11 cellular contexts compared by ENCODE assay signal in genomic region chr5:176366575-176366894, GRCh38. TPM values are rescaled to one million over a fixed set of nuclear protein-coding genes. Genes with fewer than 3 reads are reported as not detected.
DNase-seq lines count a peak whose midpoint lies in the region; ATAC-seq, FAIRE-seq and TF ChIP-seq lines count a peak whose summit lies in the region.
"Had no signal": no experiment of that assay in that cellular context is flagged by ENCODE, and none has a peak within 500 bp of the region (broad histone marks: within the 10 kb centered on the region; RNA-seq: fewer than 3 reads in every experiment).

No MANE protein-coding gene starts in this region.

- TF ChIP-seq EP300 in ovary (IDR thresholded peaks at IDR 0.05), result no peak

- peaks cover 16% of the 10 kb centered on the region for H3K4me1 ChIP-seq in CD8-positive, alpha-beta T cell (ENCODE audit: insufficient read depth, low read length)
- H3K4me1 ChIP-seq in esophagus squamous epithelium (peaks cover 0 to 34% (median 9%) of the 10 kb centered on the region in 3 donors), trophoblast cell (ENCODE audit: control insufficient read depth in 1 of 2, insufficient read depth in 2 of 2, low read length in 2 of 2) (peaks cover 8 to 12% of the 10 kb centered on the region in 2 experiments), ovary (ENCODE audit: insufficient read depth) (peaks cover 8% of the 10 kb centered on the region)

- no peak for TF ChIP-seq POLR2A in esophagus squamous epithelium (IDR thresholded peaks at IDR 0.05)
- TF ChIP-seq POLR2A in ovary (IDR thresholded peaks at IDR 0.05), result no peak

- H3K79me1 ChIP-seq in trophoblast cell (ENCODE audit: low read length), result peaks cover 4% of the 10 kb centered on the region

- no peak overlapping the region for H3K14ac ChIP-seq in trophoblast cell (ENCODE audit: low read length)

- H4K8ac ChIP-seq in trophoblast cell (ENCODE audit: low read depth, low read length), result no peak overlapping the region

- no peaks in the 10 kb centered on the region for H3K9me3 ChIP-seq in CD8-positive, alpha-beta T cell (ENCODE audit: low read length)
- H3K9me3 ChIP-seq in T-helper 17 cell (ENCODE audit: control insufficient read depth, low read length, poor library complexity, severe bottlenecking) (no peaks in the 10 kb centered on the region), esophagus squamous epithelium (no peaks in the 10 kb centered on the region), trophoblast cell (ENCODE audit: insufficient read depth, low read depth, low read length) (peaks cover 5% of the 10 kb centered on the region), ovary (no peaks in the 10 kb centered on the region)
- H3K9me3 ChIP-seq: right lobe of liver, upper lobe of left lung had no signal

- H2BK120ac ChIP-seq in trophoblast cell (ENCODE audit: insufficient read depth, low read length, poor library complexity), result no peak overlapping the region

- no peak overlapping the region for H3K4ac ChIP-seq in trophoblast cell (ENCODE audit: low read depth, low read length)

- no peak for ATAC-seq in CD8-positive, alpha-beta T cell
- ATAC-seq in T-helper 17 cell, result no peak
- no peak for ATAC-seq in activated CD4-positive, CD25-positive, alpha-beta regulatory T cell treated with anti-CD3 and anti-CD28 coated beads, Interleukin-2, amount 50 U/mL, for 24 hours
- ATAC-seq: right lobe of liver had no signal

- no peaks in the 10 kb centered on the region for H3K79me2 ChIP-seq in trophoblast cell (ENCODE audit: control insufficient read depth, insufficient read depth, low read length, poor library complexity)

- CTCF ChIA-PET in CD8-positive, alpha-beta T cell (lab: Charles Lee), result interaction anchor here (0.6 kb wide), 1 partner anchor 280 kb away, joined by 5 read pairs; no protein-coding TSS in a partner anchor

- H3K36me3 Mint-ChIP-seq in CD8-positive, alpha-beta T cell, result peaks cover 37% of the 10 kb centered on the region
- H3K36me3 Mint-ChIP-seq in T-helper 17 cell (ENCODE audit: low read depth), result no peaks in the 10 kb centered on the region

- H2AFZ ChIP-seq in trophoblast cell (ENCODE audit: insufficient read depth, low read length, poor library complexity), result no peak overlapping the region

- no peak overlapping the region for H4K12ac ChIP-seq in trophoblast cell (ENCODE audit: low read depth, low read length)

- H3K27ac Mint-ChIP-seq in CD8-positive, alpha-beta T cell, result peak overlapping the region; percentile 9
- H3K27ac Mint-ChIP-seq in T-helper 17 cell, result peak overlapping the region; percentile 24

- no peak overlapping the region for H2AK5ac ChIP-seq in trophoblast cell (ENCODE audit: low read length)

- FAIRE-seq in GM19239 (lab: Jason Lieb, UNC), result no peak

- H2BK5ac ChIP-seq in trophoblast cell (ENCODE audit: low read depth, low read length, poor library complexity), result no peak overlapping the region

- H3K27me3 ChIP-seq in CD8-positive, alpha-beta T cell (ENCODE audit: insufficient read depth, low read length), result no peaks in the 10 kb centered on the region
- H3K27me3 ChIP-seq in esophagus squamous epithelium, result no peaks in the 10 kb centered on the region
- peaks cover 17% of the 10 kb centered on the region for H3K27me3 ChIP-seq in trophoblast cell (ENCODE audit: insufficient read depth, low read length)
- no peaks in the 10 kb centered on the region for H3K27me3 ChIP-seq in ovary
- H3K27me3 ChIP-seq: right lobe of liver had no signal

- peaks cover 24% of the 10 kb centered on the region for H3K4me1 Mint-ChIP-seq in CD8-positive, alpha-beta T cell (ENCODE audit: low read depth)
- H3K4me1 Mint-ChIP-seq in T-helper 17 cell, result peaks cover 14% of the 10 kb centered on the region

- peak overlapping the region; percentile 76 for H3K4me3 Mint-ChIP-seq in CD8-positive, alpha-beta T cell
- H3K4me3 Mint-ChIP-seq in T-helper 17 cell, result peak overlapping the region; percentile 85

- POLR2A ChIA-PET in CD8-positive, alpha-beta T cell (lab: Charles Lee), result no interaction called here

- H3K23ac ChIP-seq in trophoblast cell (ENCODE audit: low read length), result no peak overlapping the region

- no peaks in the 10 kb centered on the region for H3K9me3 Mint-ChIP-seq in CD8-positive, alpha-beta T cell

- no peak for DNase-seq in CD8-positive, alpha-beta T cell
- DNase-seq in T-helper 17 cell (no peak), esophagus squamous epithelium (lab: John Stamatoyannopoulos, UW) (no peak), trophoblast cell (no peak), NCI-H82 (lab: John Stamatoyannopoulos, UW) (no peak), ovary (no peak), GM19239 (ENCODE audit: insufficient read length, low spot score) (no peak)

- no peak overlapping the region for H4K91ac ChIP-seq in trophoblast cell (ENCODE audit: low read depth, low read length)

- intact Hi-C loops in CD8-positive, alpha-beta T cell (cut with DNase I, micrococcal nuclease), result no loop called here
- intact Hi-C loops in esophagus squamous epithelium (cut with DNase I), result no loop called here
- intact Hi-C loops in ovary (cut with DNase I), result loop anchor here in 1 of 4 donors (10.0 kb wide), 1 partner anchor 192 kb away; no protein-coding TSS in a partner anchor

- H3K4me2 ChIP-seq in trophoblast cell (ENCODE audit: low read length), result peak overlapping the region; percentile 97

- TF ChIP-seq CTCF in CD8-positive, alpha-beta T cell (IDR thresholded peaks at IDR 0.05), result no peak
- TF ChIP-seq CTCF in esophagus squamous epithelium (IDR thresholded peaks at IDR 0.05), result no peak
- no peak for TF ChIP-seq CTCF in ovary (IDR thresholded peaks at IDR 0.05)

- no peak overlapping the region for H2BK12ac ChIP-seq in trophoblast cell (ENCODE audit: low read length)

- H3K4me3 ChIP-seq in CD8-positive, alpha-beta T cell (ENCODE audit: low read depth, low read length), result no peak overlapping the region
- peak overlapping the region in 3 of 4 donors; percentile 61 to 73 (median 73) for H3K4me3 ChIP-seq in esophagus squamous epithelium
- H3K4me3 ChIP-seq in trophoblast cell (ENCODE audit: low read depth, low read length), result peak overlapping the region; percentile 84
- no peak overlapping the region for H3K4me3 ChIP-seq in ovary

- WGBS in esophagus squamous epithelium, 2 donors, result 89 to 90% methylated on average over 11 of the region's 11 CpGs
- WGBS in trophoblast cell (ENCODE audit: extremely low coverage, insufficient coverage, insufficient read length), result no CpG with 5 or more reads among the region's 11 CpGs
- WGBS in ovary, 3 donors, result 76 to 88% (median 78%) methylated on average over 11 of the region's 11 CpGs

- H3K27me3 Mint-ChIP-seq in CD8-positive, alpha-beta T cell (ENCODE audit: low read depth), result no peaks in the 10 kb centered on the region
- no peaks in the 10 kb centered on the region for H3K27me3 Mint-ChIP-seq in T-helper 17 cell

- no peak overlapping the region for H3K9ac ChIP-seq in trophoblast cell (ENCODE audit: low read length)

- no peaks in the 10 kb centered on the region for H3K36me3 ChIP-seq in CD8-positive, alpha-beta T cell (ENCODE audit: insufficient read depth, low read length)
- H3K36me3 ChIP-seq in esophagus squamous epithelium (peaks cover 0 to 42% (median 5%) of the 10 kb centered on the region in 3 donors), trophoblast cell (ENCODE audit: control insufficient read depth in 1 of 2, insufficient read depth in 2 of 2, low read length in 2 of 2) (peaks cover 4 to 7% of the 10 kb centered on the region in 2 experiments), ovary (no peaks in the 10 kb centered on the region)
- H3K36me3 ChIP-seq: right lobe of liver had no signal

- H3K18ac ChIP-seq in trophoblast cell (ENCODE audit: low read length), result no peak overlapping the region

- no peak overlapping the region for H3K27ac ChIP-seq in CD8-positive, alpha-beta T cell (ENCODE audit: low read depth, low read length)
- H3K27ac ChIP-seq in esophagus squamous epithelium (peak overlapping the region in 2 of 4 donors; percentile 78 to 79), trophoblast cell (ENCODE audit: low read depth, low read length) (no peak overlapping the region), ovary (peak overlapping the region in 1 of 2 donors; percentile 92)

RNA-seq across cellular contexts. Expression of gene ARL10, which starts 1.2 kb away (rescaled TPM):
- total RNA-seq in CD8-positive, alpha-beta T cell, result 1 to 10 TPM; 2.8 to 4.1 TPM
- 1 to 10 TPM; 7.3 to 7.6 TPM for total RNA-seq in T-helper 17 cell
- total RNA-seq in esophagus squamous epithelium, result 10 to 100 TPM in 1 of 4 donors, 1 to 10 TPM in 3; 2.4 to 10.1 (median 6.3) TPM
- polyA plus RNA-seq in trophoblast cell (2013), result 3.0 and 3.7 TPM in 2 replicates
- total RNA-seq in ovary, result 10 to 100 TPM in 5 of 7 donors, 1 to 10 TPM in 2; 4.0 to 26.7 (median 19.1) TPM
- polyA plus RNA-seq in ovary, result 1 to 10 TPM; 8.4 TPM
- total RNA-seq: NCI-H460 had no signal

RNA-seq across cellular contexts. Expression of gene KIAA1191, which starts 5.0 kb away (rescaled TPM):
- 10 to 100 TPM; 78.2 to 85.1 TPM for total RNA-seq in CD8-positive, alpha-beta T cell
- 10 to 100 TPM; 73.9 to 76.7 TPM for total RNA-seq in T-helper 17 cell
- 10 to 100 TPM; 57.0 to 99.9 (median 73.7) TPM for total RNA-seq in esophagus squamous epithelium
- polyA plus RNA-seq in trophoblast cell (2013), result 60.9 and 62.1 TPM in 2 replicates
- 100 to 1,000 TPM in 6 of 7 donors, 10 to 100 TPM in 1; 95.3 to 149 (median 116) TPM for total RNA-seq in ovary
- polyA plus RNA-seq in ovary, result 100 to 1,000 TPM in 1 of 2 donors, 10 to 100 TPM in 1; 87.5 to 166 TPM

RNA-seq across cellular contexts. Expression of gene NOP16, which starts 21.9 kb away (rescaled TPM):
- total RNA-seq in CD8-positive, alpha-beta T cell, result 10 to 100 TPM; 21.6 to 24.2 TPM
- 10 to 100 TPM; 17.9 to 19.2 TPM for total RNA-seq in T-helper 17 cell
- 10 to 100 TPM; 19.9 to 38.0 (median 30.9) TPM for total RNA-seq in esophagus squamous epithelium
- polyA plus RNA-seq in trophoblast cell (2013), result 27.9 and 28.9 TPM in 2 replicates
- 10 to 100 TPM in 6 of 7 donors, 1 to 10 TPM in 1; 8.9 to 27.0 (median 17.9) TPM for total RNA-seq in ovary
- polyA plus RNA-seq in ovary, result 10 to 100 TPM; 11.1 to 12.1 TPM

RNA-seq across cellular contexts. Expression of gene HIGD2A, which starts 22.0 kb away (rescaled TPM):
- total RNA-seq in CD8-positive, alpha-beta T cell, result 100 to 1,000 TPM; 102 to 106 TPM
- total RNA-seq in T-helper 17 cell, result 100 to 1,000 TPM; 119 to 135 TPM
- 100 to 1,000 TPM in 2 of 4 donors, 10 to 100 TPM in 2; 77.2 to 122 (median 90.3) TPM for total RNA-seq in esophagus squamous epithelium
- 172 and 175 TPM in 2 replicates for polyA plus RNA-seq in trophoblast cell (2013)
- 100 to 1,000 TPM in 4 of 7 donors, 10 to 100 TPM in 3; 64.3 to 131 (median 100) TPM for total RNA-seq in ovary
- polyA plus RNA-seq in ovary, result 100 to 1,000 TPM in 1 of 2 donors, 10 to 100 TPM in 1; 76.6 to 117 TPM

RNA-seq across cellular contexts. Expression of gene CLTB, which starts 49.8 kb away (rescaled TPM):
- total RNA-seq in CD8-positive, alpha-beta T cell, result 10 to 100 TPM; 84.3 to 86.6 TPM
- total RNA-seq in T-helper 17 cell (10 to 100 TPM; 65.3 to 69.4 TPM), esophagus squamous epithelium (100 to 1,000 TPM; 347 to 732 (median 444) TPM), ovary (100 to 1,000 TPM in 5 of 7 donors, 10 to 100 TPM in 2; 79.7 to 138 (median 115) TPM)
- polyA plus RNA-seq in trophoblast cell (2013), result 128 and 137 TPM in 2 replicates
- polyA plus RNA-seq in ovary, result 100 to 1,000 TPM in 1 of 2 donors, 10 to 100 TPM in 1; 35.9 to 104 TPM

Comparison
In these comparisons a context has a peak if more than half of its experiments do, and no peak if none do; other contexts are left out.
1. H3K4me3 ChIP-seq: peak in esophagus squamous epithelium (3 of 4) and trophoblast cell (single experiment); none in CD8-positive, alpha-beta T cell (single experiment) and ovary (single experiment).